Comparison of ENCODE assay signal across 9 cellular contexts in genomic region chr9:127360829-127361228, GRCh38. TPM values are rescaled to one million over a fixed set of nuclear protein-coding genes. Genes with fewer than 3 reads are reported as not detected.
DNase-seq lines count a peak whose midpoint lies in the region; ATAC-seq, FAIRE-seq and TF ChIP-seq lines count a peak whose summit lies in the region.
"Had no signal": no experiment of that assay in that cellular context is flagged by ENCODE, and none has a peak within 500 bp of the region (broad histone marks: within the 10 kb centered on the region; RNA-seq: fewer than 3 reads in every experiment).

No MANE protein-coding gene starts in this region.

- no peaks in the 10 kb centered on the region for H3K9me3 ChIP-seq in keratinocyte (ENCODE audit: control insufficient read depth, low read depth, low read length)

- peak overlapping the region; percentile 27 for H2AFZ ChIP-seq in keratinocyte (ENCODE audit: control insufficient read depth, low read length)

- in situ Hi-C loops in ACHN (cut with HindIII; ENCODE audit: low pct_ligation_motif_present, low pct_unique_long_range_greater_than_20kb, low sequenced_read_pairs) (no loop called here), astrocyte of the spinal cord (cut with HindIII; ENCODE audit: low sequenced_read_pairs) (no loop called here)

- peak overlapping the region; percentile 84 for H3K27ac ChIP-seq in keratinocyte (ENCODE audit: control insufficient read depth, insufficient read depth, low read length)

- peak overlapping the region; percentile 87 for H3K4me2 ChIP-seq in keratinocyte (ENCODE audit: control insufficient read depth, extremely low read depth, insufficient read depth, low read depth, low read length)

- no peaks in the 10 kb centered on the region for H3K79me2 ChIP-seq in keratinocyte (ENCODE audit: control insufficient read depth, insufficient read depth, low read length)

- H3K4me3 ChIP-seq in astrocyte of the spinal cord (ENCODE audit: low read depth, low read length): no peak overlapping the region
- no peak overlapping the region for H3K4me3 ChIP-seq in keratinocyte (ENCODE audit: control insufficient read depth in 2 of 3, extremely low read depth in 1 of 3, insufficient read depth in 2 of 3, low read depth in 1 of 3, low read length in 3 of 3)

- no peaks in the 10 kb centered on the region for H3K9me1 ChIP-seq in keratinocyte (ENCODE audit: control insufficient read depth, extremely low read depth, insufficient read depth, low read length)

- no peaks in the 10 kb centered on the region for H3K27me3 ChIP-seq in keratinocyte (ENCODE audit: control insufficient read depth, extremely low read depth, insufficient read depth, low read length)

- peak; percentile 52 for FAIRE-seq in keratinocyte (lab: Jason Lieb, UNC)
- FAIRE-seq: TTC549 had no signal

- peak; percentile 28 for DNase-seq in ACHN
- peak; percentile 17 for DNase-seq in HT-29 (ENCODE audit: low spot score)
- peak; percentile 63 for DNase-seq in astrocyte of the spinal cord (ENCODE audit: low read depth, low spot score)
- peak; percentile 9 for DNase-seq in keratinocyte (ENCODE audit: low read depth, low spot score)
- no peak for DNase-seq in GM19238 (ENCODE audit: insufficient read length, low spot score)
- no peak for DNase-seq in mesenteric fat pad (ENCODE audit: low spot score)

- H3K4me1 ChIP-seq in keratinocyte (ENCODE audit: control insufficient read depth, extremely low read depth, insufficient read depth, low read length): peaks cover 23% of the 10 kb centered on the region

- H4K20me1 ChIP-seq in keratinocyte (ENCODE audit: control insufficient read depth, extremely low read depth, insufficient read depth, low read length): no peaks in the 10 kb centered on the region

- no peaks in the 10 kb centered on the region for H3K36me3 ChIP-seq in keratinocyte (ENCODE audit: control insufficient read depth in 2 of 2, extremely low read depth in 1 of 2, insufficient read depth in 2 of 2, low read length in 2 of 2)

- TF ChIP-seq CTCF in astrocyte of the spinal cord (IDR thresholded peaks at IDR 0.05; ENCODE audit: low read depth, low read length) (peak; percentile 54), keratinocyte (optimal IDR thresholded peaks at IDR 0.05 in 1 of 3, IDR thresholded peaks at IDR 0.05 in 1 of 3, conservative IDR thresholded peaks at IDR 0.05 in 1 of 3; ENCODE audit: extremely low read depth in 1 of 3, insufficient read depth in 2 of 3, low read length in 3 of 3) (peak; percentile 21 to 70 (median 43))

- peak overlapping the region; percentile 29 for H3K9ac ChIP-seq in keratinocyte (ENCODE audit: control insufficient read depth, extremely low read depth, insufficient read depth, low read length)

- ATAC-seq in HG03432 (IDR thresholded peaks at IDR 0.05; ENCODE audit: unreplicated experiment): no peak
- ATAC-seq in HG03565 (IDR thresholded peaks at IDR 0.05; ENCODE audit: unreplicated experiment): no peak

- dilution Hi-C loops in keratinocyte (cut with MboI; ENCODE audit: extremely low pct_ligation_motif_present, low sequenced_read_pairs): no loop called here

RNA-seq across cellular contexts. Expression of gene SLC2A8, which starts 36.1 kb away (rescaled TPM):
- total RNA-seq in HT-29 (2014; rRNA removed; shearing (Covaris generic)): 36.2 and 37.5 TPM in 2 replicates
- polyA plus RNA-seq in keratinocyte: 7.1 to 14.2 TPM (median 9.5 TPM) in 3 replicates
- polyA plus RNA-seq in keratinocyte (2011; ENCODE audit: low read depth): 2.4 TPM
- polyA plus RNA-seq in keratinocyte (2011; cell fraction: cytosol; rRNA removed): 5.4 and 8.5 TPM in 2 replicates
- 16.8 and 24.0 TPM in 2 replicates for polyA plus RNA-seq in keratinocyte (2011; cell fraction: nucleus; rRNA removed)
- 7.5 and 9.3 TPM in 2 replicates for polyA plus RNA-seq in keratinocyte (2012; ENCODE audit: low replicate concordance)
- polyA minus RNA-seq in keratinocyte: 7.3 to 12.3 TPM (median 8.2 TPM) in 3 replicates
- polyA minus RNA-seq in keratinocyte (2011; cell fraction: cytosol; rRNA and poly(A)+ RNA removed): 14.0 TPM
- 13.7 and 15.5 TPM in 2 replicates for polyA minus RNA-seq in keratinocyte (2011; cell fraction: nucleus; rRNA and poly(A)+ RNA removed)
- 15.1 TPM for total RNA-seq in mesenteric fat pad

Comparison
In these comparisons a context has a peak if more than half of its experiments do, and no peak if none do; other contexts are left out.
1. DNase-seq: peak in ACHN (single experiment), HT-29 (single experiment), astrocyte of the spinal cord (single experiment) and keratinocyte (single experiment); none in GM19238 (single experiment) and mesenteric fat pad (single experiment).